Comparison of ENCODE assay signal across 8 cellular contexts in the genomic region with DNA sequence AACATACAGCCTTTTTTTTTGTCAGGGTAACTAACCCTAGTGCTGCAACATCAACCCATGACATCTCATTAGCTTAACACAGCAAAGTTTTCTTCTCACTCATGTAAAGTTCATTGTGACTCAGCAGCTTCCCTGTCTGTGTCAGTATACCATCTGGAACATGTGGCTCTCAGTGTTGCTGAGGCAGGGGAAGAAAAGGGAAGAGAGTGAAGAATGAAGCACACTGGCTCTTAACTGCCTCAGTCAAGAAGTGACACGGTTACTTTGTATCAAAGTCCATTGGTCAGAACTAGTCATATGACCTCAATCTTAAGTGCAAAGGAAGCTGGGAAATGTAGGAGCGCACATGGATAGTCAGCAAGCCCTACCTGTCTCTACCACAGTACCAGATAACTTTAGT.
A peak's percentile ranks its signal among the peaks of the same experiment; 100 is the strongest.
DNase-seq lines count a peak whose midpoint lies in the region; ATAC-seq and TF ChIP-seq lines count a peak whose summit lies in the region.

No MANE protein-coding gene starts in this region.

- no peaks in the 10 kb centered on the region for H3K36me3 ChIP-seq in hepatocyte (replicated peaks; ENCODE audit: insufficient read depth, low read depth)

- H2AFZ ChIP-seq in hepatocyte, result no peak overlapping the region

- no peaks in the 10 kb centered on the region for H3K36me3 Mint-ChIP-seq in activated naive CD4-positive, alpha-beta T cell treated with anti-CD3 and anti-CD28 coated beads, Interleukin-2, amount 50 U/mL, for 72 hours

- H3K9me3 ChIP-seq in hepatocyte (ENCODE audit: low read depth), result no peaks in the 10 kb centered on the region

- TF ChIP-seq CTCF in hepatocyte (IDR thresholded peaks at IDR 0.05; ENCODE audit: poor library complexity), result no peak

- H3K27ac Mint-ChIP-seq in activated naive CD4-positive, alpha-beta T cell treated with anti-CD3 and anti-CD28 coated beads, Interleukin-2, amount 50 U/mL, for 72 hours, result no peak overlapping the region

- H3K9me3 Mint-ChIP-seq in activated naive CD4-positive, alpha-beta T cell treated with anti-CD3 and anti-CD28 coated beads, Interleukin-2, amount 50 U/mL, for 72 hours, result no peaks in the 10 kb centered on the region

- ATAC-seq in activated naive CD4-positive, alpha-beta T cell treated with anti-CD3 and anti-CD28 coated beads, Interleukin-2, amount 50 U/mL, for 72 hours, result peak; percentile 22 to 92
- ATAC-seq in HG03025 (IDR thresholded peaks at IDR 0.05; ENCODE audit: low FRiP score, unreplicated experiment) (peak; percentile 63), SK-N-SH treated with all-trans-retinoic acid at 6 μM for 48 hours (peak; percentile 76)

- intact Hi-C loops in posterior vena cava (cut with DNase I), result loop anchor here in 1 of 2 donors (10.0 kb wide), 1 partner anchor 1252 kb away; no protein-coding TSS in a partner anchor

- DNase-seq in activated naive CD4-positive, alpha-beta T cell treated with anti-CD3 and anti-CD28 coated beads, Interleukin-2, amount 50 U/mL, for 72 hours (ENCODE audit: low spot score in 2 of 2), result no peak
- no peak for DNase-seq in activated naive CD4-positive, alpha-beta T cell (lab: John Stamatoyannopoulos, UW)
- DNase-seq in hepatocyte (ENCODE audit: low spot score), result peak; percentile 13
- DNase-seq in NCI-H345 (lab: John Stamatoyannopoulos, UW), result no peak
- DNase-seq in NCI-H2227 treated with DMSO at 0.1 percent for 48 hours (lab: John Stamatoyannopoulos, UW), result no peak
- no peak for DNase-seq in posterior vena cava (ENCODE audit: low spot score)

- H3K27me3 ChIP-seq in hepatocyte, result no peaks in the 10 kb centered on the region

- H3K9me2 ChIP-seq in hepatocyte (replicated peaks; ENCODE audit: insufficient read depth), result no peaks in the 10 kb centered on the region

- peaks cover 22% of the 10 kb centered on the region for H3K4me1 ChIP-seq in hepatocyte (ENCODE audit: insufficient read depth)

- H3K4me2 ChIP-seq in hepatocyte, result no peak overlapping the region

- H4K20me1 ChIP-seq in hepatocyte (ENCODE audit: insufficient read depth, poor library complexity, severe bottlenecking), result no peaks in the 10 kb centered on the region

- H3K4me3 ChIP-seq in hepatocyte, result no peak overlapping the region

- no peak overlapping the region for H3K27ac ChIP-seq in hepatocyte

- 76% methylated on average over 2 of the region's 2 CpGs for WGBS in hepatocyte (ENCODE audit: low lambda C conversion rate, missing lambda C conversion rate)

- no peaks in the 10 kb centered on the region for H3K79me2 ChIP-seq in hepatocyte

TF ChIP-seq in SK-N-SH treated with all-trans-retinoic acid at 6 μM for 48 hours, 23 proteins besides CTCF, POLR2A, EP300 and RAD21:
- TF ChIP-seq TCF4 (CRISPR knock-in tag; IDR thresholded peaks at IDR 0.05; ENCODE audit: borderline replicate concordance) (no peak), ZNF565 (CRISPR knock-in tag; conservative IDR thresholded peaks at IDR 0.05; ENCODE audit: low read depth) (no peak), SNAI2 (CRISPR knock-in tag; IDR thresholded peaks at IDR 0.05) (no peak), ZNF8 (CRISPR knock-in tag; IDR thresholded peaks at IDR 0.05) (no peak), RARB (CRISPR knock-in tag; IDR thresholded peaks at IDR 0.05) (no peak)
- TF ChIP-seq, protein P1, sequence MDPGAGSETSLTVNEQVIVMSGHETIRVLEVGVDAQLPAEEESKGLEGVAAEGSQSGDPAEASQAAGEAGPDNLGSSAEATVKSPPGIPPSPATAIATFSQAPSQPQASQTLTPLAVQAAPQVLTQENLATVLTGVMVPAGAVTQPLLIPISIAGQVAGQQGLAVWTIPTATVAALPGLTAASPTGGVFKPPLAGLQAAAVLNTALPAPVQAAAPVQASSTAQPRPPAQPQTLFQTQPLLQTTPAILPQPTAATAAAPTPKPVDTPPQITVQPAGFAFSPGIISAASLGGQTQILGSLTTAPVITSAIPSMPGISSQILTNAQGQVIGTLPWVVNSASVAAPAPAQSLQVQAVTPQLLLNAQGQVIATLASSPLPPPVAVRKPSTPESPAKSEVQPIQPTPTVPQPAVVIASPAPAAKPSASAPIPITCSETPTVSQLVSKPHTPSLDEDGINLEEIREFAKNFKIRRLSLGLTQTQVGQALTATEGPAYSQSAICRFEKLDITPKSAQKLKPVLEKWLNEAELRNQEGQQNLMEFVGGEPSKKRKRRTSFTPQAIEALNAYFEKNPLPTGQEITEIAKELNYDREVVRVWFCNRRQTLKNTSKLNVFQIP (CRISPR knock-in tag; IDR thresholded peaks at IDR 0.05; ENCODE audit: borderline replicate concordance, low read depth), result no peak
- TF ChIP-seq, protein P2, sequence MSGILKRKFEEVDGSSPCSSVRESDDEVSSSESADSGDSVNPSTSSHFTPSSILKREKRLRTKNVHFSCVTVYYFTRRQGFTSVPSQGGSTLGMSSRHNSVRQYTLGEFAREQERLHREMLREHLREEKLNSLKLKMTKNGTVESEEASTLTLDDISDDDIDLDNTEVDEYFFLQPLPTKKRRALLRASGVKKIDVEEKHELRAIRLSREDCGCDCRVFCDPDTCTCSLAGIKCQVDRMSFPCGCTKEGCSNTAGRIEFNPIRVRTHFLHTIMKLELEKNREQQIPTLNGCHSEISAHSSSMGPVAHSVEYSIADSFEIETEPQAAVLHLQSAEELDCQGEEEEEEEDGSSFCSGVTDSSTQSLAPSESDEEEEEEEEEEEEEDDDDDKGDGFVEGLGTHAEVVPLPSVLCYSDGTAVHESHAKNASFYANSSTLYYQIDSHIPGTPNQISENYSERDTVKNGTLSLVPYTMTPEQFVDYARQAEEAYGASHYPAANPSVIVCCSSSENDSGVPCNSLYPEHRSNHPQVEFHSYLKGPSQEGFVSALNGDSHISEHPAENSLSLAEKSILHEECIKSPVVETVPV (CRISPR knock-in tag; IDR thresholded peaks at IDR 0.05), result no peak
